Comparison of ENCODE assay signal across 1 cellular context in genomic region chr19:53507523-53508442, GRCh38.
A peak's percentile ranks its signal among the peaks of the same experiment; 100 is the strongest.
TF ChIP-seq lines count a peak whose summit lies in the region.

No MANE protein-coding gene starts in this region.

TF ChIP-seq in HepG2, 621 proteins besides CTCF, POLR2A, EP300 and RAD21 (continued from another document and continues in another):
- TF ChIP-seq, protein P1, sequence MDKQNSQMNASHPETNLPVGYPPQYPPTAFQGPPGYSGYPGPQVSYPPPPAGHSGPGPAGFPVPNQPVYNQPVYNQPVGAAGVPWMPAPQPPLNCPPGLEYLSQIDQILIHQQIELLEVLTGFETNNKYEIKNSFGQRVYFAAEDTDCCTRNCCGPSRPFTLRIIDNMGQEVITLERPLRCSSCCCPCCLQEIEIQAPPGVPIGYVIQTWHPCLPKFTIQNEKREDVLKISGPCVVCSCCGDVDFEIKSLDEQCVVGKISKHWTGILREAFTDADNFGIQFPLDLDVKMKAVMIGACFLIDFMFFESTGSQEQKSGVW (CRISPR knock-in tag; IDR thresholded peaks at IDR 0.05; ENCODE audit: borderline replicate concordance) = no peak
- TF ChIP-seq ZNF160 (CRISPR knock-in tag; IDR thresholded peaks at IDR 0.05) = no peak
- TF ChIP-seq FOXM1 (CRISPR knock-in tag; IDR thresholded peaks at IDR 0.05) = no peak
- TF ChIP-seq KAT7 (CRISPR knock-in tag; IDR thresholded peaks at IDR 0.05; ENCODE audit: borderline replicate concordance) = no peak
- peak; percentile 81; the same call in 1 of the 2 replicates for TF ChIP-seq ZNF510 (CRISPR knock-in tag; IDR thresholded peaks at IDR 0.05; ENCODE audit: low read depth)
- peak; percentile 86 for TF ChIP-seq ZFX (CRISPR knock-in tag; IDR thresholded peaks at IDR 0.05; ENCODE audit: low read depth)
- no peak for TF ChIP-seq ZFP1 (CRISPR knock-in tag; IDR thresholded peaks at IDR 0.05)
- no peak for TF ChIP-seq NFE2L2 (IDR thresholded peaks at IDR 0.05; ENCODE audit: low read length)
- TF ChIP-seq, protein P2, sequence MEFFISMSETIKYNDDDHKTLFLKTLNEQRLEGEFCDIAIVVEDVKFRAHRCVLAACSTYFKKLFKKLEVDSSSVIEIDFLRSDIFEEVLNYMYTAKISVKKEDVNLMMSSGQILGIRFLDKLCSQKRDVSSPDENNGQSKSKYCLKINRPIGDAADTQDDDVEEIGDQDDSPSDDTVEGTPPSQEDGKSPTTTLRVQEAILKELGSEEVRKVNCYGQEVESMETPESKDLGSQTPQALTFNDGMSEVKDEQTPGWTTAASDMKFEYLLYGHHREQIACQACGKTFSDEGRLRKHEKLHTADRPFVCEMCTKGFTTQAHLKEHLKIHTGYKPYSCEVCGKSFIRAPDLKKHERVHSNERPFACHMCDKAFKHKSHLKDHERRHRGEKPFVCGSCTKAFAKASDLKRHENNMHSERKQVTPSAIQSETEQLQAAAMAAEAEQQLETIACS (CRISPR knock-in tag; IDR thresholded peaks at IDR 0.05) = no peak
- TF ChIP-seq ZNF572 (CRISPR knock-in tag; IDR thresholded peaks at IDR 0.05) = no peak
- no peak for TF ChIP-seq CSRNP2 (CRISPR knock-in tag; conservative IDR thresholded peaks at IDR 0.05; ENCODE audit: low read depth)
- peak; percentile 59 for TF ChIP-seq POLR2G (IDR thresholded peaks at IDR 0.05; ENCODE audit: low read depth, low read length)
- peak; percentile 71; the same call in 1 of the 2 replicates for TF ChIP-seq SIN3A (IDR thresholded peaks at IDR 0.05; ENCODE audit: borderline replicate concordance, low read depth, low read length)
- TF ChIP-seq ZSCAN31 (CRISPR knock-in tag; IDR thresholded peaks at IDR 0.05; ENCODE audit: low read depth) = no peak
- 0 out of 2 replicates have a peak, but pooled peaks have one; percentile 62 for TF ChIP-seq HOXD1 (CRISPR knock-in tag; IDR thresholded peaks at IDR 0.05)
- TF ChIP-seq ZFP37 (CRISPR knock-in tag; IDR thresholded peaks at IDR 0.05; ENCODE audit: borderline replicate concordance) = no peak; the same call in 1 of the 2 replicates
- TF ChIP-seq HDAC6 (IDR thresholded peaks at IDR 0.05; ENCODE audit: low read depth, low read length) = no peak
- no peak for TF ChIP-seq RBFOX2 (IDR thresholded peaks at IDR 0.05; ENCODE audit: low read depth, low read length)
- TF ChIP-seq HMGA1 (CRISPR knock-in tag; conservative IDR thresholded peaks at IDR 0.05) = no peak
- peak; percentile 80; the same call in 1 of the 2 replicates for TF ChIP-seq ZNF264 (CRISPR knock-in tag; IDR thresholded peaks at IDR 0.05)
- TF ChIP-seq PHF8 (CRISPR knock-in tag; IDR thresholded peaks at IDR 0.05) = peak; percentile 56
- TF ChIP-seq, protein P3, sequence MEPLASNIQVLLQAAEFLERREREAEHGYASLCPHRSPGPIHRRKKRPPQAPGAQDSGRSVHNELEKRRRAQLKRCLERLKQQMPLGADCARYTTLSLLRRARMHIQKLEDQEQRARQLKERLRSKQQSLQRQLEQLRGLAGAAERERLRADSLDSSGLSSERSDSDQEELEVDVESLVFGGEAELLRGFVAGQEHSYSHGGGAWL (CRISPR knock-in tag; IDR thresholded peaks at IDR 0.05) = no peak
- TF ChIP-seq, protein P4, sequence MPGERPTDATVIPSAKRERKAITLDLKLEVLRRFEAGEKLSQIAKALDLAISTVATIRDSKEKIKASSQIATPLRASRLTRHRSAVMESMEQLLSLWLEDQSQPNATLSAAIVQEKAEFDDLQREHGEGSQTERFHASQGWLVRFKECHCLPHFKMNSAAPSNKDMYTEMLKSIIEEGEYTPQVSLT (CRISPR knock-in tag; IDR thresholded peaks at IDR 0.05; ENCODE audit: borderline replicate concordance, low read depth) = no peak
- TF ChIP-seq ZNF556 (CRISPR knock-in tag; IDR thresholded peaks at IDR 0.05; ENCODE audit: borderline replicate concordance) = peak; percentile 71; the same call in 1 of the 2 replicates
- TF ChIP-seq PBX3 (CRISPR knock-in tag; IDR thresholded peaks at IDR 0.05; ENCODE audit: borderline replicate concordance) = no peak
- TF ChIP-seq, protein P5, sequence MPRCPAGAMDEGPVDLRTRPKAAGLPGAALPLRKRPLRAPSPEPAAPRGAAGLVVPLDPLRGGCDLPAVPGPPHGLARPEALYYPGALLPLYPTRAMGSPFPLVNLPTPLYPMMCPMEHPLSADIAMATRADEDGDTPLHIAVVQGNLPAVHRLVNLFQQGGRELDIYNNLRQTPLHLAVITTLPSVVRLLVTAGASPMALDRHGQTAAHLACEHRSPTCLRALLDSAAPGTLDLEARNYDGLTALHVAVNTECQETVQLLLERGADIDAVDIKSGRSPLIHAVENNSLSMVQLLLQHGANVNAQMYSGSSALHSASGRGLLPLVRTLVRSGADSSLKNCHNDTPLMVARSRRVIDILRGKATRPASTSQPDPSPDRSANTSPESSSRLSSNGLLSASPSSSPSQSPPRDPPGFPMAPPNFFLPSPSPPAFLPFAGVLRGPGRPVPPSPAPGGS (CRISPR knock-in tag; IDR thresholded peaks at IDR 0.05) = peak; percentile 67; the same call in 1 of the 2 replicates
- TF ChIP-seq REST (IDR thresholded peaks at IDR 0.05; ENCODE audit: borderline replicate concordance in 1 of 2, low read depth in 1 of 2, low read length in 2 of 2) = peak in 1 of 2 experiments; percentile 19; a peak in 1 of 4 replicates
- TF ChIP-seq NFYB (CRISPR knock-in tag; IDR thresholded peaks at IDR 0.05) = no peak
- no peak for TF ChIP-seq KDM5A (IDR thresholded peaks at IDR 0.05; ENCODE audit: borderline replicate concordance, low read length)
- TF ChIP-seq ZNF547 (CRISPR knock-in tag; IDR thresholded peaks at IDR 0.05) = peak; percentile 49; the same call in 1 of the 2 replicates
- TF ChIP-seq, protein P6, sequence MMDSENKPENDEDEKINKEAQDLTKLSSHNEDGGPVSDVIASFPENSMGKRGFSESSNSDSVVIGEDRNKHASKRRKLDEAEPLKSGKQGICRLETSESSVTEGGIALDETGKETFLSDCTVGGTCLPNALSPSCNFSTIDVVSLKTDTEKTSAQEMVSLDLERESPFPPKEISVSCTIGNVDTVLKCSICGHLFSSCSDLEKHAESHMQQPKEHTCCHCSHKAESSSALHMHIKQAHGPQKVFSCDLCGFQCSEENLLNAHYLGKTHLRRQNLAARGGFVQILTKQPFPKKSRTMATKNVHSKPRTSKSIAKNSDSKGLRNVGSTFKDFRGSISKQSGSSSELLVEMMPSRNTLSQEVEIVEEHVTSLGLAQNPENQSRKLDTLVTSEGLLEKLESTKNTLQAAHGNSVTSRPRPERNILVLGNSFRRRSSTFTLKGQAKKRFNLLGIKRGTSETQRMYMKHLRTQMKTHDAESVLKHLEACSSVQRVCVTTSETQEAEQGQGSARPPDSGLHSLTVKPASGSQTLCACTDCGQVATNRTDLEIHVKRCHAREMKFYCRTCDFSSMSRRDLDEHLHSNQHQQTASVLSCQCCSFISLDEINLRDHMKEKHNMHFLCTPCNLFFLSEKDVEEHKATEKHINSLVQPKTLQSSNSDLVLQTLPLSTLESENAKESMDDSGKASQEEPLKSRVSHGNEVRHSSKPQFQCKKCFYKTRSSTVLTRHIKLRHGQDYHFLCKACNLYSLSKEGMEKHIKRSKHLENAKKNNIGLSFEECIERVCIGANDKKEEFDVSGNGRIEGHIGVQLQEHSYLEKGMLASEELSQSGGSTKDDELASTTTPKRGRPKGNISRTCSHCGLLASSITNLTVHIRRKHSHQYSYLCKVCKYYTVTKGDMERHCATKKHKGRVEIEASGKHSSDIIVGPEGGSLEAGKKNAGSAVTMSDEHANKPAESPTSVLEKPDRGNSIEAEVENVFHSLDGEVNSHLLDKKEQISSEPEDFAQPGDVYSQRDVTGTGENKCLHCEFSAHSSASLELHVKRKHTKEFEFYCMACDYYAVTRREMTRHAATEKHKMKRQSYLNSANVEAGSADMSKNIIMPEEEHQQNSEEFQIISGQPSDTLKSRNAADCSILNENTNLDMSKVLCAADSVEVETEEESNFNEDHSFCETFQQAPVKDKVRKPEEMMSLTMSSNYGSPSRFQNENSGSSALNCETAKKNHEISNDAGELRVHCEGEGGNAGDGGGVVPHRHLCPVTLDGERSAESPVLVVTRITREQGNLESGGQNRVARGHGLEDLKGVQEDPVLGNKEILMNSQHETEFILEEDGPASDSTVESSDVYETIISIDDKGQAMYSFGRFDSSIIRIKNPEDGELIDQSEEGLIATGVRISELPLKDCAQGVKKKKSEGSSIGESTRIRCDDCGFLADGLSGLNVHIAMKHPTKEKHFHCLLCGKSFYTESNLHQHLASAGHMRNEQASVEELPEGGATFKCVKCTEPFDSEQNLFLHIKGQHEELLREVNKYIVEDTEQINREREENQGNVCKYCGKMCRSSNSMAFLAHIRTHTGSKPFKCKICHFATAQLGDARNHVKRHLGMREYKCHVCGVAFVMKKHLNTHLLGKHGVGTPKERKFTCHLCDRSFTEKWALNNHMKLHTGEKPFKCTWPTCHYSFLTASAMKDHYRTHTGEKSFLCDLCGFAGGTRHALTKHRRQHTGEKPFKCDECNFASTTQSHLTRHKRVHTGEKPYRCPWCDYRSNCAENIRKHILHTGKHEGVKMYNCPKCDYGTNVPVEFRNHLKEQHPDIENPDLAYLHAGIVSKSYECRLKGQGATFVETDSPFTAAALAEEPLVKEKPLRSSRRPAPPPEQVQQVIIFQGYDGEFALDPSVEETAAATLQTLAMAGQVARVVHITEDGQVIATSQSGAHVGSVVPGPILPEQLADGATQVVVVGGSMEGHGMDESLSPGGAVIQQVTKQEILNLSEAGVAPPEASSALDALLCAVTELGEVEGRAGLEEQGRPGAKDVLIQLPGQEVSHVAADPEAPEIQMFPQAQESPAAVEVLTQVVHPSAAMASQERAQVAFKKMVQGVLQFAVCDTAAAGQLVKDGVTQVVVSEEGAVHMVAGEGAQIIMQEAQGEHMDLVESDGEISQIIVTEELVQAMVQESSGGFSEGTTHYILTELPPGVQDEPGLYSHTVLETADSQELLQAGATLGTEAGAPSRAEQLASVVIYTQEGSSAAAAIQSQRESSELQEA (CRISPR knock-in tag; IDR thresholded peaks at IDR 0.05; ENCODE audit: not compliant biosample characterization) = no peak
- 0 out of 2 replicates have a peak, but pooled peaks have one; percentile 20 for TF ChIP-seq TBX3 (IDR thresholded peaks at IDR 0.05; ENCODE audit: borderline replicate concordance)
- TF ChIP-seq ZFP41 (CRISPR knock-in tag; IDR thresholded peaks at IDR 0.05; ENCODE audit: borderline replicate concordance) = no peak
- TF ChIP-seq HIVEP1 (CRISPR knock-in tag; IDR thresholded peaks at IDR 0.05) = peak; percentile 53; the same call in 1 of the 2 replicates
- no peak for TF ChIP-seq ZNF577 (CRISPR knock-in tag; IDR thresholded peaks at IDR 0.05; ENCODE audit: borderline replicate concordance, low read depth)
- TF ChIP-seq DMAP1 (CRISPR knock-in tag; IDR thresholded peaks at IDR 0.05) = peak; percentile 60; the same call in 1 of the 2 replicates
- TF ChIP-seq, protein P7, sequence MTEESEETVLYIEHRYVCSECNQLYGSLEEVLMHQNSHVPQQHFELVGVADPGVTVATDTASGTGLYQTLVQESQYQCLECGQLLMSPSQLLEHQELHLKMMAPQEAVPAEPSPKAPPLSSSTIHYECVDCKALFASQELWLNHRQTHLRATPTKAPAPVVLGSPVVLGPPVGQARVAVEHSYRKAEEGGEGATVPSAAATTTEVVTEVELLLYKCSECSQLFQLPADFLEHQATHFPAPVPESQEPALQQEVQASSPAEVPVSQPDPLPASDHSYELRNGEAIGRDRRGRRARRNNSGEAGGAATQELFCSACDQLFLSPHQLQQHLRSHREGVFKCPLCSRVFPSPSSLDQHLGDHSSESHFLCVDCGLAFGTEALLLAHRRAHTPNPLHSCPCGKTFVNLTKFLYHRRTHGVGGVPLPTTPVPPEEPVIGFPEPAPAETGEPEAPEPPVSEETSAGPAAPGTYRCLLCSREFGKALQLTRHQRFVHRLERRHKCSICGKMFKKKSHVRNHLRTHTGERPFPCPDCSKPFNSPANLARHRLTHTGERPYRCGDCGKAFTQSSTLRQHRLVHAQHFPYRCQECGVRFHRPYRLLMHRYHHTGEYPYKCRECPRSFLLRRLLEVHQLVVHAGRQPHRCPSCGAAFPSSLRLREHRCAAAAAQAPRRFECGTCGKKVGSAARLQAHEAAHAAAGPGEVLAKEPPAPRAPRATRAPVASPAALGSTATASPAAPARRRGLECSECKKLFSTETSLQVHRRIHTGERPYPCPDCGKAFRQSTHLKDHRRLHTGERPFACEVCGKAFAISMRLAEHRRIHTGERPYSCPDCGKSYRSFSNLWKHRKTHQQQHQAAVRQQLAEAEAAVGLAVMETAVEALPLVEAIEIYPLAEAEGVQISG (CRISPR knock-in tag; IDR thresholded peaks at IDR 0.05) = peak; percentile 67
